1 cellular context compared by ENCODE assay signal in the genomic region with DNA sequence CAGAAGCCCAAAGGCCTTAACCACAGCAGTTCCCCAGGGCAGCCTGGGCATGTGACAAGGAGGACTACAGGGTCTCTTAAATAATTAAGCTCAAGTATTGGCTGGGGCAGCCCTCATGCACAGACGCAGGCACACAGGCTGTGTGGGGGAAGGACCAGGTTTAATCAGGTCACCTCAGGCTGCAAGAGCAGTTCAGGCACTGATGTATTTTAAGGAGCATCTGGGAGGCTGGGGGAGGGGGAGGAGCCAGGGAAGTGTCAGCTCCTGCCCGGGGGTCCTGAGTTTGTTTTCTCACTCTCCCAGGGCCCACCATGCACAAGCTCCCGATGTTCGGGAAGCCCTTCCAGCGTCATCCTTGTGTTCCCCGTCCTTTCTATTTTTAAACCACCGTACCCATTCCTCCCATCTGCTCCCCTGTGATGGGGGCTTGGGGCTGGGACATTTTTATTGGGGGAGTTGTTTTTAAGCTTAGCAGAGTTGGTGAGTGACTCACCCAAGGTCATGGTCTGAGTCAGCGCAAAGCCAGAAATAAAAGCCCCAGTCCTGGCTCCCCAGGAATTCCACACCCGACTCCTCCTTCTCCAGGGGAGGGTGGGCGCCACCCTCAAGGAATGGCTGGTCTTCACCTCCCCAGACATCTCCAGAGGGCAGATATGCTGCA.
TF ChIP-seq lines count a peak whose summit lies in the region.

No MANE protein-coding gene starts in this region.

TF ChIP-seq in GM23338, 12 proteins besides CTCF, POLR2A, EP300 and RAD21 (continued from another document):
- TF ChIP-seq, protein P1, sequence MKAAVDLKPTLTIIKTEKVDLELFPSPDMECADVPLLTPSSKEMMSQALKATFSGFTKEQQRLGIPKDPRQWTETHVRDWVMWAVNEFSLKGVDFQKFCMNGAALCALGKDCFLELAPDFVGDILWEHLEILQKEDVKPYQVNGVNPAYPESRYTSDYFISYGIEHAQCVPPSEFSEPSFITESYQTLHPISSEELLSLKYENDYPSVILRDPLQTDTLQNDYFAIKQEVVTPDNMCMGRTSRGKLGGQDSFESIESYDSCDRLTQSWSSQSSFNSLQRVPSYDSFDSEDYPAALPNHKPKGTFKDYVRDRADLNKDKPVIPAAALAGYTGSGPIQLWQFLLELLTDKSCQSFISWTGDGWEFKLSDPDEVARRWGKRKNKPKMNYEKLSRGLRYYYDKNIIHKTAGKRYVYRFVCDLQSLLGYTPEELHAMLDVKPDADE (IDR thresholded peaks at IDR 0.05), result no peak
- no peak for TF ChIP-seq ZNF114 (CRISPR knock-in tag; IDR thresholded peaks at IDR 0.05)
- TF ChIP-seq, protein P2, sequence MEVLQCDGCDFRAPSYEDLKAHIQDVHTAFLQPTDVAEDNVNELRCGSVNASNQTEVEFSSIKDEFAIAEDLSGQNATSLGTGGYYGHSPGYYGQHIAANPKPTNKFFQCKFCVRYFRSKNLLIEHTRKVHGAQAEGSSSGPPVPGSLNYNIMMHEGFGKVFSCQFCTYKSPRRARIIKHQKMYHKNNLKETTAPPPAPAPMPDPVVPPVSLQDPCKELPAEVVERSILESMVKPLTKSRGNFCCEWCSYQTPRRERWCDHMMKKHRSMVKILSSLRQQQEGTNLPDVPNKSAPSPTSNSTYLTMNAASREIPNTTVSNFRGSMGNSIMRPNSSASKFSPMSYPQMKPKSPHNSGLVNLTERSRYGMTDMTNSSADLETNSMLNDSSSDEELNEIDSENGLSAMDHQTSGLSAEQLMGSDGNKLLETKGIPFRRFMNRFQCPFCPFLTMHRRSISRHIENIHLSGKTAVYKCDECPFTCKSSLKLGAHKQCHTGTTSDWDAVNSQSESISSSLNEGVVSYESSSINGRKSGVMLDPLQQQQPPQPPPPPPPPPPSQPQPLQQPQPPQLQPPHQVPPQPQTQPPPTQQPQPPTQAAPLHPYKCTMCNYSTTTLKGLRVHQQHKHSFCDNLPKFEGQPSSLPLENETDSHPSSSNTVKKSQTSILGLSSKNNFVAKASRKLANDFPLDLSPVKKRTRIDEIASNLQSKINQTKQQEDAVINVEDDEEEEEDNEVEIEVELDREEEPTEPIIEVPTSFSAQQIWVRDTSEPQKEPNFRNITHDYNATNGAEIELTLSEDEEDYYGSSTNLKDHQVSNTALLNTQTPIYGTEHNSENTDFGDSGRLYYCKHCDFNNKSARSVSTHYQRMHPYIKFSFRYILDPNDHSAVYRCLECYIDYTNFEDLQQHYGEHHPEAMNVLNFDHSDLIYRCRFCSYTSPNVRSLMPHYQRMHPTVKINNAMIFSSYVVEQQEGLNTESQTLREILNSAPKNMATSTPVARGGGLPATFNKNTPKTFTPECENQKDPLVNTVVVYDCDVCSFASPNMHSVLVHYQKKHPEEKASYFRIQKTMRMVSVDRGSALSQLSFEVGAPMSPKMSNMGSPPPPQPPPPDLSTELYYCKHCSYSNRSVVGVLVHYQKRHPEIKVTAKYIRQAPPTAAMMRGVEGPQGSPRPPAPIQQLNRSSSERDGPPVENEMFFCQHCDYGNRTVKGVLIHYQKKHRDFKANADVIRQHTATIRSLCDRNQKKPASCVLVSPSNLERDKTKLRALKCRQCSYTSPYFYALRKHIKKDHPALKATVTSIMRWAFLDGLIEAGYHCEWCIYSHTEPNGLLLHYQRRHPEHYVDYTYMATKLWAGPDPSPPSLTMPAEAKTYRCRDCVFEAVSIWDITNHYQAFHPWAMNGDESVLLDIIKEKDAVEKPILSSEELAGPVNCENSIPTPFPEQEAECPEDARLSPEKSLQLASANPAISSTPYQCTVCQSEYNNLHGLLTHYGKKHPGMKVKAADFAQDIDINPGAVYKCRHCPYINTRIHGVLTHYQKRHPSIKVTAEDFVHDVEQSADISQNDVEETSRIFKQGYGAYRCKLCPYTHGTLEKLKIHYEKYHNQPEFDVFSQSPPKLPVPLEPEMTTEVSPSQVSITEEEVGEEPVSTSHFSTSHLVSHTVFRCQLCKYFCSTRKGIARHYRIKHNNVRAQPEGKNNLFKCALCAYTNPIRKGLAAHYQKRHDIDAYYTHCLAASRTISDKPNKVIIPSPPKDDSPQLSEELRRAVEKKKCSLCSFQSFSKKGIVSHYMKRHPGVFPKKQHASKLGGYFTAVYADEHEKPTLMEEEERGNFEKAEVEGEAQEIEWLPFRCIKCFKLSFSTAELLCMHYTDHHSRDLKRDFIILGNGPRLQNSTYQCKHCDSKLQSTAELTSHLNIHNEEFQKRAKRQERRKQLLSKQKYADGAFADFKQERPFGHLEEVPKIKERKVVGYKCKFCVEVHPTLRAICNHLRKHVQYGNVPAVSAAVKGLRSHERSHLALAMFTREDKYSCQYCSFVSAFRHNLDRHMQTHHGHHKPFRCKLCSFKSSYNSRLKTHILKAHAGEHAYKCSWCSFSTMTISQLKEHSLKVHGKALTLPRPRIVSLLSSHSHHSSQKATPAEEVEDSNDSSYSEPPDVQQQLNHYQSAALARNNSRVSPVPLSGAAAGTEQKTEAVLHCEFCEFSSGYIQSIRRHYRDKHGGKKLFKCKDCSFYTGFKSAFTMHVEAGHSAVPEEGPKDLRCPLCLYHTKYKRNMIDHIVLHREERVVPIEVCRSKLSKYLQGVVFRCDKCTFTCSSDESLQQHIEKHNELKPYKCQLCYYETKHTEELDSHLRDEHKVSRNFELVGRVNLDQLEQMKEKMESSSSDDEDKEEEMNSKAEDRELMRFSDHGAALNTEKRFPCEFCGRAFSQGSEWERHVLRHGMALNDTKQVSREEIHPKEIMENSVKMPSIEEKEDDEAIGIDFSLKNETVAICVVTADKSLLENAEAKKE (CRISPR knock-in tag; IDR thresholded peaks at IDR 0.05), result no peak
- no peak for TF ChIP-seq POLR2AphosphoS5 (IDR thresholded peaks at IDR 0.05; ENCODE audit: low read depth)
- no peak for TF ChIP-seq JUNB (IDR thresholded peaks at IDR 0.05; ENCODE audit: unreplicated experiment)
